ENCODE assay signal across 2 cellular contexts in the genomic region with DNA sequence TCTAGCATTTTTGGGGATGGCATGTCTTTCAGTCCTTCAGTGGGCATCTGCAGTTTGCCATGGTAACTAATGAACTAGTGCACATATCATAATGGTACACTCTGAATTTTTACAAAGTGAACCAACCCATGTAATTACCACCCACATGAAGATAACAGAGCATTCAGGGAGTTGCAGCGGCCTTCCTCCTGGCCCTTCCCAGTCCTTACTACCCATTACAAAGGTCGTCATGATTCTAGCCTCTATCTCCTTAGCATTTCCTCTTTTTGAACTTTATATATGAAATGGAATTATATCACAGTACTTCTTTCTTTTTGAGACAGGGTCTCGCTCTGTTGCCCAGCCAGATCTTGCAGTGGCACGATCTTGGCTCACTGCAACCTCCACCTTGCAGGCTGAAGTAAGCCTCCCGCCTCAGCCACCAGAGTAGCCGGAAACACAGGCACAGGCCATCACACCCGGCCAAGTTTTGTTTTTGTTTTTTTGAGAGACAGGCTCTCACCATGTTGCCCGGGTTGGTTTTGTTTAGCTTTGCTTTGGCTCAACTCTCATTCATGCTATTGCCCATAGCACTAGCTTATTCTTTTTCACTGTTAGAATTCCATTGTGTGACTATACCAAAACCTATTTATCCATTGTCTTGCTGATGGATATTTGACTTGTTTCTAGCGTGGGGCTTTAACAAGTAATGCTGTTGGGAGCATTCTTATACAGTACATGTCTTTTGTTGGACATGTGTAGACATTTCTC.
TF ChIP-seq lines count a peak whose summit lies in the region.

No MANE protein-coding gene starts in this region.

TF ChIP-seq in endothelial cell of umbilical vein, 7 proteins besides CTCF, POLR2A, EP300 and RAD21:
- TF ChIP-seq EZH2 (IDR thresholded peaks at IDR 0.05; ENCODE audit: borderline replicate concordance, low read depth, low read length, severe bottlenecking) (no peak), MYC (IDR thresholded peaks at IDR 0.05; ENCODE audit: low read depth, low read length) (no peak), GATA2 (IDR thresholded peaks at IDR 0.05; ENCODE audit: insufficient read depth, insufficient read length, low read depth, low read length) (no peak), JUN (IDR thresholded peaks at IDR 0.05; ENCODE audit: borderline replicate concordance, insufficient read depth, insufficient read length, low read depth) (no peak), FOS (IDR thresholded peaks at IDR 0.05; ENCODE audit: borderline replicate concordance, insufficient read depth, low read length) (no peak), POLR2AphosphoS5 (IDR thresholded peaks at IDR 0.05; ENCODE audit: insufficient read depth, low read depth, low read length) (no peak)
- TF ChIP-seq, protein P1, sequence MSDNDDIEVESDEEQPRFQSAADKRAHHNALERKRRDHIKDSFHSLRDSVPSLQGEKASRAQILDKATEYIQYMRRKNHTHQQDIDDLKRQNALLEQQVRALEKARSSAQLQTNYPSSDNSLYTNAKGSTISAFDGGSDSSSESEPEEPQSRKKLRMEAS (IDR thresholded peaks at IDR 0.05; ENCODE audit: insufficient read depth, insufficient read length): no peak
TF ChIP-seq in endothelial cell of umbilical vein: peak in this region for 0.

TF ChIP-seq in HepG2, 621 proteins besides CTCF, POLR2A, EP300 and RAD21:
- TF ChIP-seq, protein P2, sequence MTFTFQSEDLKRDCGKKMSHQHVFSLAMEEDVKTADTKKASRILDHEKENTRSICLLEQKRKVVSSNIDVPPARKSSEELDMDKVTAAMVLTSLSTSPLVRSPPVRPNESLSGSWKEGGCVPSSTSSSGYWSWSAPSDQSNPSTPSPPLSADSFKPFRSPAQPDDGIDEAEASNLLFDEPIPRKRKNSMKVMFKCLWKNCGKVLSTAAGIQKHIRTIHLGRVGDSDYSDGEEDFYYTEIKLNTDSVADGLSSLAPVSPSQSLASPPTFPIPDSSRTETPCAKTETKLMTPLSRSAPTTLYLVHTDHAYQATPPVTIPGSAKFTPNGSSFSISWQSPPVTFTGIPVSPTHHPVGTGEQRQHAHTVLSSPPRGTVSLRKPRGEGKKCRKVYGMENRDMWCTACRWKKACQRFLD (CRISPR knock-in tag; IDR thresholded peaks at IDR 0.05; ENCODE audit: borderline replicate concordance): no peak
- TF ChIP-seq ZNF878 (CRISPR knock-in tag; IDR thresholded peaks at IDR 0.05) (no peak), ZNF629 (CRISPR knock-in tag; conservative IDR thresholded peaks at IDR 0.05) (no peak), RFX5 (IDR thresholded peaks at IDR 0.05; ENCODE audit: low read depth, low read length) (no peak), ZNF101 (CRISPR knock-in tag; IDR thresholded peaks at IDR 0.05; ENCODE audit: borderline replicate concordance, low read depth) (no peak), HBP1 (CRISPR knock-in tag; IDR thresholded peaks at IDR 0.05; ENCODE audit: low read depth) (no peak), ATRX (CRISPR knock-in tag; IDR thresholded peaks at IDR 0.05; ENCODE audit: borderline replicate concordance) (no peak), ZNF180 (CRISPR knock-in tag; IDR thresholded peaks at IDR 0.05; ENCODE audit: borderline replicate concordance, low read depth) (no peak)
- TF ChIP-seq, protein P3, sequence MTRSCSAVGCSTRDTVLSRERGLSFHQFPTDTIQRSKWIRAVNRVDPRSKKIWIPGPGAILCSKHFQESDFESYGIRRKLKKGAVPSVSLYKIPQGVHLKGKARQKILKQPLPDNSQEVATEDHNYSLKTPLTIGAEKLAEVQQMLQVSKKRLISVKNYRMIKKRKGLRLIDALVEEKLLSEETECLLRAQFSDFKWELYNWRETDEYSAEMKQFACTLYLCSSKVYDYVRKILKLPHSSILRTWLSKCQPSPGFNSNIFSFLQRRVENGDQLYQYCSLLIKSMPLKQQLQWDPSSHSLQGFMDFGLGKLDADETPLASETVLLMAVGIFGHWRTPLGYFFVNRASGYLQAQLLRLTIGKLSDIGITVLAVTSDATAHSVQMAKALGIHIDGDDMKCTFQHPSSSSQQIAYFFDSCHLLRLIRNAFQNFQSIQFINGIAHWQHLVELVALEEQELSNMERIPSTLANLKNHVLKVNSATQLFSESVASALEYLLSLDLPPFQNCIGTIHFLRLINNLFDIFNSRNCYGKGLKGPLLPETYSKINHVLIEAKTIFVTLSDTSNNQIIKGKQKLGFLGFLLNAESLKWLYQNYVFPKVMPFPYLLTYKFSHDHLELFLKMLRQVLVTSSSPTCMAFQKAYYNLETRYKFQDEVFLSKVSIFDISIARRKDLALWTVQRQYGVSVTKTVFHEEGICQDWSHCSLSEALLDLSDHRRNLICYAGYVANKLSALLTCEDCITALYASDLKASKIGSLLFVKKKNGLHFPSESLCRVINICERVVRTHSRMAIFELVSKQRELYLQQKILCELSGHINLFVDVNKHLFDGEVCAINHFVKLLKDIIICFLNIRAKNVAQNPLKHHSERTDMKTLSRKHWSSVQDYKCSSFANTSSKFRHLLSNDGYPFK (CRISPR knock-in tag; IDR thresholded peaks at IDR 0.05; ENCODE audit: borderline replicate concordance): no peak
